ENCODE assay signal across 8 cellular contexts in genomic region chrX:129984196-129984962, GRCh38.
DNase-seq lines count a peak whose midpoint lies in the region; ATAC-seq lines count a peak whose summit lies in the region.

No MANE protein-coding gene starts in this region.

- peak; percentile 79 for DNase-seq in GM03348 (ENCODE audit: low spot score)
- DNase-seq in NCI-H2227 treated with DMSO at 0.1 percent for 48 hours (lab: John Stamatoyannopoulos, UW), result peak; percentile 16
- peak; percentile 31 for DNase-seq in activated naive CD4-positive, alpha-beta T cell treated with anti-CD3 and anti-CD28 coated beads, Interleukin-2, amount 50 U/mL, for 16 hours
- DNase-seq in stimulated activated CD4-positive, alpha-beta T cell treated with anti-CD3 and anti-CD28 coated beads, Interleukin-2, amount 100 ng/mL, for 24 hours, result peak; percentile 38 to 48
- DNase-seq in NCI-H2107 treated with DMSO at 0.1 percent for 48 hours (lab: John Stamatoyannopoulos, UW; ENCODE audit: unreplicated experiment), result no peak

- peaks cover 30% of the 10 kb centered on the region for H3K27me3 ChIP-seq in iPS-18a (ENCODE audit: control insufficient read depth, insufficient read depth, low read length)

- no peak overlapping the region for H3K9ac ChIP-seq in iPS-18a (ENCODE audit: low read length)

- H3K4me1 ChIP-seq in iPS-18a (ENCODE audit: control insufficient read depth, low read depth, low read length), result no peaks in the 10 kb centered on the region

- H3K4me3 ChIP-seq in iPS-18a (ENCODE audit: low read length), result peak overlapping the region; percentile 55

- peaks cover 3% of the 10 kb centered on the region for H3K9me3 ChIP-seq in iPS-18a (ENCODE audit: control insufficient read depth, low read depth, low read length)

- H3K36me3 ChIP-seq in iPS-18a (ENCODE audit: control insufficient read depth, low read depth, low read length), result no peaks in the 10 kb centered on the region

- no peak overlapping the region for H3K27ac ChIP-seq in iPS-18a (ENCODE audit: low read length)

- ATAC-seq in GM18502 (IDR thresholded peaks at IDR 0.05; ENCODE audit: poor library complexity, unreplicated experiment) (no peak), GM21381 (IDR thresholded peaks at IDR 0.05; ENCODE audit: unreplicated experiment) (no peak)
